ENCODE assay signal across 1 cellular context in the genomic region with DNA sequence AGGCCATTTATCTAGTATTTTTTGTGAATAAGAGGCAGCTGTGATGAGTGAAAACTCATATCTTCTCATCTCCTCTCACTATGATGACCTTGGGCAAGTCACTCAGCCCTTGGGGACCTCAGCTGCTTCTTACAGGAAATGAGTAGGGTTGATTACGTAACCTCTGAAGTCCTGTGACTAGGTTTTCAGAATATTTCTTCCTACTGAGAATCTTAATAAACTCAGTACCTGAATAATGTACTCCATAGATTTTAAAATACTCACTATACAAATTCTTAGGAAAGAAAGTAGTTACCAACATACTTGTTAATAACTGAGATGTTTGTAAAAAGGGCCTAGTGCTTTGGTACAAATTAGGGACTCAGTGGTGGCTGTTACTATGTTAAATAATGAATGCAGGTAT.
TF ChIP-seq lines count a peak whose summit lies in the region.

No MANE protein-coding gene starts in this region.

TF ChIP-seq in K562, 482 proteins besides CTCF, POLR2A, EP300 and RAD21 (continued from another document):
- TF ChIP-seq, protein P1, sequence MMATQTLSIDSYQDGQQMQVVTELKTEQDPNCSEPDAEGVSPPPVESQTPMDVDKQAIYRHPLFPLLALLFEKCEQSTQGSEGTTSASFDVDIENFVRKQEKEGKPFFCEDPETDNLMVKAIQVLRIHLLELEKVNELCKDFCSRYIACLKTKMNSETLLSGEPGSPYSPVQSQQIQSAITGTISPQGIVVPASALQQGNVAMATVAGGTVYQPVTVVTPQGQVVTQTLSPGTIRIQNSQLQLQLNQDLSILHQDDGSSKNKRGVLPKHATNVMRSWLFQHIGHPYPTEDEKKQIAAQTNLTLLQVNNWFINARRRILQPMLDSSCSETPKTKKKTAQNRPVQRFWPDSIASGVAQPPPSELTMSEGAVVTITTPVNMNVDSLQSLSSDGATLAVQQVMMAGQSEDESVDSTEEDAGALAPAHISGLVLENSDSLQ (IDR thresholded peaks at IDR 0.05): peak; percentile 80
- TF ChIP-seq SMARCA4 (IDR thresholded peaks at IDR 0.05) (peak; percentile 77), SAP30 (IDR thresholded peaks at IDR 0.05; ENCODE audit: borderline replicate concordance, insufficient read depth, low read depth, low read length, poor library complexity, severe bottlenecking) (no peak), PTBP1 (IDR thresholded peaks at IDR 0.05; ENCODE audit: low read depth, low read length) (no peak), ZNF175 (CRISPR knock-in tag; IDR thresholded peaks at IDR 0.05; ENCODE audit: low read depth) (peak; percentile 66), NFE2 (IDR thresholded peaks at IDR 0.05; ENCODE audit: low read depth) (0 out of 2 replicates have a peak, but pooled peaks have one; percentile 22), HOXB6 (CRISPR knock-in tag; IDR thresholded peaks at IDR 0.05; ENCODE audit: borderline replicate concordance) (no peak), PCBP1 (IDR thresholded peaks at IDR 0.05; ENCODE audit: low read depth, low read length, poor library complexity, severe bottlenecking) (no peak), ZNF316 (IDR thresholded peaks at IDR 0.05) (no peak), EP400 (IDR thresholded peaks at IDR 0.05) (peak; percentile 37; the same call in 1 of the 2 replicates), NFRKB (IDR thresholded peaks at IDR 0.05; ENCODE audit: low read depth) (no peak), ZZZ3 (IDR thresholded peaks at IDR 0.05) (no peak), NBN (IDR thresholded peaks at IDR 0.05; ENCODE audit: low read depth) (0 out of 2 replicates have a peak, but pooled peaks have one; percentile 16), JUN (IDR thresholded peaks at IDR 0.05; ENCODE audit: borderline replicate concordance, low read depth, low read length) (peak; percentile 74; the same call in 1 of the 2 replicates), JUN (CRISPR knock-in tag; IDR thresholded peaks at IDR 0.05; ENCODE audit: borderline replicate concordance) (no peak), ZNF41 (CRISPR knock-in tag; conservative IDR thresholded peaks at IDR 0.05) (no peak), ZBTB7A (IDR thresholded peaks at IDR 0.05; ENCODE audit: borderline replicate concordance, control insufficient read depth, low read depth, low read length) (no peak)
- TF ChIP-seq, protein P2, sequence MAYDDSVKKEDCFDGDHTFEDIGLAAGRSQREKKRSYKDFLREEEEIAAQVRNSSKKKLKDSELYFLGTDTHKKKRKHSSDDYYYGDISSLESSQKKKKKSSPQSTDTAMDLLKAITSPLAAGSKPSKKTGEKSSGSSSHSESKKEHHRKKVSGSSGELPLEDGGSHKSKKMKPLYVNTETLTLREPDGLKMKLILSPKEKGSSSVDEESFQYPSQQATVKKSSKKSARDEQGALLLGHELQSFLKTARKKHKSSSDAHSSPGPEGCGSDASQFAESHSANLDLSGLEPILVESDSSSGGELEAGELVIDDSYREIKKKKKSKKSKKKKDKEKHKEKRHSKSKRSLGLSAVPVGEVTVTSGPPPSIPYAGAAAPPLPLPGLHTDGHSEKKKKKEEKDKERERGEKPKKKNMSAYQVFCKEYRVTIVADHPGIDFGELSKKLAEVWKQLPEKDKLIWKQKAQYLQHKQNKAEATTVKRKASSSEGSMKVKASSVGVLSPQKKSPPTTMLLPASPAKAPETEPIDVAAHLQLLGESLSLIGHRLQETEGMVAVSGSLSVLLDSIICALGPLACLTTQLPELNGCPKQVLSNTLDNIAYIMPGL (CRISPR knock-in tag; IDR thresholded peaks at IDR 0.05): no peak
- TF ChIP-seq, protein P3, sequence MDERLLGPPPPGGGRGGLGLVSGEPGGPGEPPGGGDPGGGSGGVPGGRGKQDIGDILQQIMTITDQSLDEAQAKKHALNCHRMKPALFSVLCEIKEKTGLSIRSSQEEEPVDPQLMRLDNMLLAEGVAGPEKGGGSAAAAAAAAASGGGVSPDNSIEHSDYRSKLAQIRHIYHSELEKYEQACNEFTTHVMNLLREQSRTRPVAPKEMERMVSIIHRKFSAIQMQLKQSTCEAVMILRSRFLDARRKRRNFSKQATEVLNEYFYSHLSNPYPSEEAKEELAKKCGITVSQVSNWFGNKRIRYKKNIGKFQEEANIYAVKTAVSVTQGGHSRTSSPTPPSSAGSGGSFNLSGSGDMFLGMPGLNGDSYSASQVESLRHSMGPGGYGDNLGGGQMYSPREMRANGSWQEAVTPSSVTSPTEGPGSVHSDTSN (CRISPR knock-in tag; IDR thresholded peaks at IDR 0.05; ENCODE audit: low read depth): no peak
- TF ChIP-seq, protein P3 (tag; conservative IDR thresholded peaks at IDR 0.05; ENCODE audit: low read depth): peak; percentile 77
